ENCODE assay signal across 8 cellular contexts in the genomic region with DNA sequence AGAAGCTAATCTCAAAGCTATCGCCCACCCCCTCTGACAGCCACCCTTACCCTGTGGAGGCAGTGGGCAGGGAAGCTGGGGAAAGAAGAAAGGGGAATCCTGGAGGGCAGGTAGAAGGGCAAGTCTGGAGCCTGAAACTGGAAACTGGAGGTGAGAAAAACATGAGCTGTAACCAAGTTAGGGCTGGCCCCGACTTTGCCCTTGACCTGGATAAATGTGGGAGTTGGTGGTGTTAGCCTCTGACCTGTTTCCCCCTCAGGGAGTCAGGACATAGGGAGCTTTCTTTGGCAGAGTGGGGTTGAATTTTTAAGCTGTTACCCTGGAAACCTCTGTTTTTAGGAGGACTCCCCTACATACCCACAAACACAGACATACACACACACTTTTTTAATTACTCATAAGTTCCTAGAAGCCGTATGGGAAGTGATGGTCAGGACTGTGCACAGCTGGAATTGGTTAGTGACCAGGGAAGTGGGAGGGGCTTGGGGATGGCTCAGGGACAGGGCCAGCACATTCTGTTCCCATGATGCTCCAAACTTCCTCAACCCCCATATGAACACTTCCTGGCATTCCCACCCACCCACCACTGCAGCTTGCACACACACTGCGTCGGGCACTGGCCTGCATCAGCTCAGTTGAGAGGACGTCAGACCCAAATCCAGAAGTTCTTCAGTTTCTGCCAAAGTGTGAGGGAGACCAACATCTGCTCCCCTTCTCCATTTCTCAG. TPM values are rescaled to one million over a fixed set of nuclear protein-coding genes. Genes with fewer than 3 reads are reported as not detected.
DNase-seq lines count a peak whose midpoint lies in the region; ATAC-seq and TF ChIP-seq lines count a peak whose summit lies in the region.

No MANE protein-coding gene starts in this region.

- H3K27me3 ChIP-seq in transverse colon, result peaks cover 15% of the 10 kb centered on the region

- H3K27ac ChIP-seq in mesodermal cell (ENCODE audit: low read depth, low read length, severe bottlenecking) (peak overlapping the region; percentile 89), transverse colon (peak overlapping the region; percentile 85 to 94 (median 89))

- peaks cover 2 to 7% (median 5%) of the 10 kb centered on the region in 3 donors for H3K27me3 Mint-ChIP-seq in CD14-positive monocyte (ENCODE audit: low read depth in 3 of 3)

- intact Hi-C loops in CD14-positive monocyte (cut with micrococcal nuclease), result loop anchor here in 1 of 2 donors (1.0 kb wide), 1 partner anchor 17 kb away; no protein-coding TSS in a partner anchor
- intact Hi-C loops in transverse colon (cut with DNase I; ENCODE audit: low total_unique reads), result no loop called here

- ATAC-seq in GM18505 (IDR thresholded peaks at IDR 0.05; ENCODE audit: unreplicated experiment), result no peak

- 79 to 85% methylated on average over 2 to 4 of the region's 6 CpGs for WGBS in mesodermal cell (ENCODE audit: insufficient coverage in 2 of 2), 2 experiments
- WGBS in transverse colon (ENCODE audit: low coverage in 1 of 2), 2 donors, result 28 to 43% methylated on average over 5 to 6 of the region's 6 CpGs

- no peaks in the 10 kb centered on the region for H3K9me3 ChIP-seq in mesodermal cell (ENCODE audit: control insufficient read depth, low read length)
- H3K9me3 ChIP-seq in transverse colon, result no peaks in the 10 kb centered on the region

- H3K4me1 ChIP-seq in mesodermal cell (ENCODE audit: control insufficient read depth, insufficient read depth, low read length, poor library complexity, severe bottlenecking) (peaks cover 30% of the 10 kb centered on the region), transverse colon (peaks cover 0 to 11% (median 4%) of the 10 kb centered on the region in 4 donors)

- H3K4me3 Mint-ChIP-seq in CD14-positive monocyte, result peak overlapping the region; percentile 24 to 46

- H3K36me3 Mint-ChIP-seq in CD14-positive monocyte, result no peaks in the 10 kb centered on the region

- H3K4me3 ChIP-seq in mesodermal cell (ENCODE audit: extremely low read depth, insufficient read depth, low read length, poor library complexity, severe bottlenecking) (no peak overlapping the region), transverse colon (no peak overlapping the region)

- DNase-seq in CD14-positive monocyte (ENCODE audit: low spot score) (peak; percentile 92), RPMI7951 (ENCODE audit: low read depth) (peak; percentile 98), dermis microvascular lymphatic vessel endothelial cell (ENCODE audit: low read depth in 2 of 2) (peak; percentile 93 to 97), transverse colon (peak; percentile 78), NCI-H1694 treated with DMSO at 0.1 percent for 48 hours (lab: John Stamatoyannopoulos, UW) (no peak), DMS153 (lab: John Stamatoyannopoulos, UW) (no peak)

- TF ChIP-seq EP300 in transverse colon (IDR thresholded peaks at IDR 0.05; ENCODE audit: low read depth), result peak; percentile 98

- peak overlapping the region; percentile 90 to 97 (median 97) for H3K27ac Mint-ChIP-seq in CD14-positive monocyte

- TF ChIP-seq POLR2A in transverse colon (IDR thresholded peaks at IDR 0.05) (peak; percentile 53), GM18505 (IDR thresholded peaks at IDR 0.05; ENCODE audit: borderline replicate concordance, extremely low read depth, insufficient read depth, insufficient read length) (no peak)

- H3K4me1 Mint-ChIP-seq in CD14-positive monocyte, result peaks cover 39% of the 10 kb centered on the region

- in situ Hi-C loops in transverse colon (cut with MboI; ENCODE audit: low pct_ligation_motif_present in 1 of 4, low pct_unique_long_range_greater_than_20kb in 1 of 4, low sequenced_read_pairs in 3 of 4), result no loop called here

- H3K36me3 ChIP-seq in mesodermal cell (ENCODE audit: control insufficient read depth, insufficient read depth, low read length) (no peaks in the 10 kb centered on the region), transverse colon (no peaks in the 10 kb centered on the region)

- peaks cover 0 to 2% (median 0%) of the 10 kb centered on the region in 7 donors for H3K9me3 Mint-ChIP-seq in CD14-positive monocyte

- TF ChIP-seq CTCF in CD14-positive monocyte (IDR thresholded peaks at IDR 0.05) (no peak), transverse colon (IDR thresholded peaks at IDR 0.05) (no peak)

RNA-seq across cellular contexts. Expression of gene MMP19, which starts 5.0 kb away (rescaled TPM):
- 1 to 10 TPM in 1 of 2 donors, under 1 TPM in 1; 0.81 to 1.0 TPM for polyA plus RNA-seq in CD14-positive monocyte
- 4.2 and 4.4 TPM in 2 replicates for total RNA-seq in RPMI7951 (2014; rRNA removed; shearing (Covaris generic))
- 0.51 and 0.63 TPM in 2 replicates for total RNA-seq in dermis microvascular lymphatic vessel endothelial cell
- 4.6 TPM for polyA plus RNA-seq in mesodermal cell (2013, experiment 1 of 2)
- 4.5 TPM for polyA plus RNA-seq in mesodermal cell (2013, experiment 2 of 2)
- 10 to 100 TPM in 2 of 4 donors, 1 to 10 TPM in 2; 5.2 to 29.2 (median 14.8) TPM for total RNA-seq in transverse colon

RNA-seq across cellular contexts. Expression of gene DNAJC14, which starts 18.4 kb away (rescaled TPM):
- polyA plus RNA-seq in CD14-positive monocyte, result 10 to 100 TPM; 24.2 to 26.2 TPM
- 26.0 and 30.8 TPM in 2 replicates for total RNA-seq in RPMI7951 (2014; rRNA removed; shearing (Covaris generic))
- total RNA-seq in dermis microvascular lymphatic vessel endothelial cell (34.1 and 49.7 TPM in 2 replicates), transverse colon (10 to 100 TPM; 10.3 to 35.4 (median 24.1) TPM)
- polyA plus RNA-seq in mesodermal cell (2013, experiment 1 of 2), result 27.5 TPM
- polyA plus RNA-seq in mesodermal cell (2013, experiment 2 of 2), result 22.8 TPM

RNA-seq across cellular contexts. Expression of gene ORMDL2, which starts 29.9 kb away (rescaled TPM):
- 100 to 1,000 TPM; 137 to 140 TPM for polyA plus RNA-seq in CD14-positive monocyte
- total RNA-seq in RPMI7951 (2014; rRNA removed; shearing (Covaris generic)), result 25.5 and 37.1 TPM in 2 replicates
- 25.3 and 26.2 TPM in 2 replicates for total RNA-seq in dermis microvascular lymphatic vessel endothelial cell
- polyA plus RNA-seq in mesodermal cell (2013, experiment 1 of 2), result 39.3 TPM
- 35.5 TPM for polyA plus RNA-seq in mesodermal cell (2013, experiment 2 of 2)
- 10 to 100 TPM in 2 of 4 donors, 1 to 10 TPM in 2; 3.7 to 40.3 (median 21.7) TPM for total RNA-seq in transverse colon

RNA-seq across cellular contexts. Expression of gene SARNP, which starts 30.2 kb away (rescaled TPM):
- 100 to 1,000 TPM in 1 of 2 donors, 10 to 100 TPM in 1; 98.6 to 139 TPM for polyA plus RNA-seq in CD14-positive monocyte
- total RNA-seq in RPMI7951 (2014; rRNA removed; shearing (Covaris generic)), result 110 and 137 TPM in 2 replicates
- total RNA-seq in dermis microvascular lymphatic vessel endothelial cell (58.8 and 84.7 TPM in 2 replicates), transverse colon (10 to 100 TPM; 38.0 to 50.7 (median 45.0) TPM)
- 150 TPM for polyA plus RNA-seq in mesodermal cell (2013, experiment 1 of 2)
- 161 TPM for polyA plus RNA-seq in mesodermal cell (2013, experiment 2 of 2)

Comparison
In these comparisons a context has a peak if more than half of its experiments do, and no peak if none do; other contexts are left out.
1. DNase-seq: peak in CD14-positive monocyte (single experiment), RPMI7951 (single experiment), dermis microvascular lymphatic vessel endothelial cell (2 of 2) and transverse colon (single experiment); none in NCI-H1694 treated with DMSO at 0.1 percent for 48 hours (single experiment) and DMS153 (single experiment).